Comparison of ENCODE assay signal across 8 cellular contexts in genomic region chr9:69174645-69175487, GRCh38. TPM values are rescaled to one million over a fixed set of nuclear protein-coding genes. Genes with fewer than 3 reads are reported as not detected.
DNase-seq lines count a peak whose midpoint lies in the region; ATAC-seq and TF ChIP-seq lines count a peak whose summit lies in the region.

No MANE protein-coding gene starts in this region.

- H3K27me3 ChIP-seq in psoas muscle (ENCODE audit: insufficient read depth in 3 of 3, low read length in 2 of 3) = no peaks in the 10 kb centered on the region

- H3K4me1 ChIP-seq in psoas muscle = peaks cover 19% of the 10 kb centered on the region

- peak overlapping the region; percentile 95 for H3K27ac ChIP-seq in psoas muscle

- WGBS in psoas muscle, 3 donors = 8 to 17% (median 8%) methylated on average over 18 to 19 of the region's 19 CpGs

- TF ChIP-seq CTCF in psoas muscle (IDR thresholded peaks at IDR 0.05) = no peak

- DNase-seq in AG20443 (ENCODE audit: low spot score) (peak; percentile 89), NCI-H524 treated with DMSO at 0.1 percent for 48 hours (lab: John Stamatoyannopoulos, UW) (peak; percentile 13), left cardiac atrium (peak; percentile 62), psoas muscle (peak; percentile 61 to 75), NCI-H2196 treated with DMSO at 0.1 percent for 48 hours (lab: John Stamatoyannopoulos, UW; ENCODE audit: unreplicated experiment) (no peak)
- DNase-seq in activated naive CD8-positive, alpha-beta T cell treated with anti-CD3 and anti-CD28 coated beads, Interleukin-2, amount 50 U/mL, for 16 hours (ENCODE audit: low read depth, low spot score) = peak; percentile 11

- no peaks in the 10 kb centered on the region for H3K9me3 ChIP-seq in psoas muscle

- intact Hi-C loops in left cardiac atrium (cut with DNase I) = no loop called here
- intact Hi-C loops in psoas muscle (cut with DNase I) = loop anchor here in 1 of 2 donors (5.0 kb wide), 1 partner anchor 38 kb away; no protein-coding TSS in a partner anchor

- peak overlapping the region; percentile 93 for H3K4me3 ChIP-seq in psoas muscle

- H3K36me3 ChIP-seq in psoas muscle (ENCODE audit: insufficient read depth in 1 of 2, low read depth in 1 of 2) = no peaks in the 10 kb centered on the region

- peak; percentile 43 for ATAC-seq in GM18517 (IDR thresholded peaks at IDR 0.05; ENCODE audit: unreplicated experiment)
- ATAC-seq in HG02885 (IDR thresholded peaks at IDR 0.05; ENCODE audit: poor library complexity, unreplicated experiment) = peak; percentile 60
- peak; percentile 38 to 78 for ATAC-seq in left cardiac atrium
- ATAC-seq in psoas muscle = peak; percentile 82 to 90 (median 88)

RNA-seq across cellular contexts. Expression of gene TJP2, which starts 0.8 kb away (rescaled TPM):
- total RNA-seq in left cardiac atrium (10 to 100 TPM; 46.2 to 51.6 TPM), psoas muscle (10 to 100 TPM; 14.8 to 25.1 (median 19.0) TPM)
- 10 to 100 TPM in 1 of 3 donors, 1 to 10 TPM in 2; 6.6 to 12.5 (median 7.9) TPM for polyA plus RNA-seq in psoas muscle
